ENCODE assay signal across 1 cellular context in genomic region chr20:46681032-46681854, GRCh38.
TF ChIP-seq lines count a peak whose summit lies in the region.

No MANE protein-coding gene starts in this region.

TF ChIP-seq in K562, 482 proteins besides CTCF, POLR2A, EP300 and RAD21 (continued from another document and continues in another):
- TF ChIP-seq, protein P1, sequence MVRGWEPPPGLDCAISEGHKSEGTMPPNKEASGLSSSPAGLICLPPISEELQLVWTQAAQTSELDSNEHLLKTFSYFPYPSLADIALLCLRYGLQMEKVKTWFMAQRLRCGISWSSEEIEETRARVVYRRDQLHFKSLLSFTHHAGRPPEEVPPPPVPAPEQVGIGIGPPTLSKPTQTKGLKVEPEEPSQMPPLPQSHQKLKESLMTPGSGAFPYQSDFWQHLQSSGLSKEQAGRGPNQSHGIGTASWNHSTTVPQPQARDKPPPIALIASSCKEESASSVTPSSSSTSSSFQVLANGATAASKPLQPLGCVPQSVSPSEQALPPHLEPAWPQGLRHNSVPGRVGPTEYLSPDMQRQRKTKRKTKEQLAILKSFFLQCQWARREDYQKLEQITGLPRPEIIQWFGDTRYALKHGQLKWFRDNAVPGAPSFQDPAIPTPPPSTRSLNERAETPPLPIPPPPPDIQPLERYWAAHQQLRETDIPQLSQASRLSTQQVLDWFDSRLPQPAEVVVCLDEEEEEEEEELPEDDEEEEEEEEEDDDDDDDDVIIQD (CRISPR knock-in tag; IDR thresholded peaks at IDR 0.05), result no peak
- TF ChIP-seq ARID2 (IDR thresholded peaks at IDR 0.05), result peak; percentile 93
- TF ChIP-seq ZNF24 (IDR thresholded peaks at IDR 0.05), result 0 out of 2 replicates have a peak, but pooled peaks have one; percentile 23
- TF ChIP-seq TEAD4 (IDR thresholded peaks at IDR 0.05; ENCODE audit: low read length), result 0 out of 2 replicates have a peak, but pooled peaks have one; percentile 7
- TF ChIP-seq TEAD4 (CRISPR knock-in tag; IDR thresholded peaks at IDR 0.05; ENCODE audit: borderline replicate concordance), result no peak
- TF ChIP-seq ZFP1 (CRISPR knock-in tag; IDR thresholded peaks at IDR 0.05), result no peak
- TF ChIP-seq SLC30A9 (CRISPR knock-in tag; IDR thresholded peaks at IDR 0.05), result no peak
- TF ChIP-seq RBBP5 (IDR thresholded peaks at IDR 0.05; ENCODE audit: borderline replicate concordance, insufficient read depth, low read length, poor library complexity, severe bottlenecking), result no peak
- no peak for TF ChIP-seq SOX6 (IDR thresholded peaks at IDR 0.05)
- no peak for TF ChIP-seq RBM34 (IDR thresholded peaks at IDR 0.05; ENCODE audit: borderline replicate concordance, insufficient read depth, low read length)
- TF ChIP-seq, protein P2, sequence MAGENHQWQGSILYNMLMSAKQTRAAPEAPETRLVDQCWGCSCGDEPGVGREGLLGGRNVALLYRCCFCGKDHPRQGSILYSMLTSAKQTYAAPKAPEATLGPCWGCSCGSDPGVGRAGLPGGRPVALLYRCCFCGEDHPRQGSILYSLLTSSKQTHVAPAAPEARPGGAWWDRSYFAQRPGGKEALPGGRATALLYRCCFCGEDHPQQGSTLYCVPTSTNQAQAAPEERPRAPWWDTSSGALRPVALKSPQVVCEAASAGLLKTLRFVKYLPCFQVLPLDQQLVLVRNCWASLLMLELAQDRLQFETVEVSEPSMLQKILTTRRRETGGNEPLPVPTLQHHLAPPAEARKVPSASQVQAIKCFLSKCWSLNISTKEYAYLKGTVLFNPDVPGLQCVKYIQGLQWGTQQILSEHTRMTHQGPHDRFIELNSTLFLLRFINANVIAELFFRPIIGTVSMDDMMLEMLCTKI (IDR thresholded peaks at IDR 0.05; ENCODE audit: partially characterized antibody), result no peak
- TF ChIP-seq ZKSCAN3 (CRISPR knock-in tag; IDR thresholded peaks at IDR 0.05), result no peak
- TF ChIP-seq MTA1 (IDR thresholded peaks at IDR 0.05; ENCODE audit: borderline replicate concordance), result peak; percentile 66; the same call in 1 of the 2 replicates
- no peak for TF ChIP-seq RBM17 (IDR thresholded peaks at IDR 0.05; ENCODE audit: borderline replicate concordance, low read depth, low read length)
- no peak for TF ChIP-seq PHF20 (IDR thresholded peaks at IDR 0.05; ENCODE audit: partially characterized antibody)
- TF ChIP-seq TOE1 (IDR thresholded peaks at IDR 0.05; ENCODE audit: borderline replicate concordance), result peak; percentile 65; the same call in 1 of the 2 replicates
- TF ChIP-seq TOE1 (CRISPR knock-in tag; IDR thresholded peaks at IDR 0.05; ENCODE audit: borderline replicate concordance, low read depth), result no peak
- TF ChIP-seq CBX1 (IDR thresholded peaks at IDR 0.05; ENCODE audit: low read depth), result no peak
- no peak for TF ChIP-seq MEF2D (tag; conservative IDR thresholded peaks at IDR 0.05; ENCODE audit: low read depth)
- TF ChIP-seq, protein P3, sequence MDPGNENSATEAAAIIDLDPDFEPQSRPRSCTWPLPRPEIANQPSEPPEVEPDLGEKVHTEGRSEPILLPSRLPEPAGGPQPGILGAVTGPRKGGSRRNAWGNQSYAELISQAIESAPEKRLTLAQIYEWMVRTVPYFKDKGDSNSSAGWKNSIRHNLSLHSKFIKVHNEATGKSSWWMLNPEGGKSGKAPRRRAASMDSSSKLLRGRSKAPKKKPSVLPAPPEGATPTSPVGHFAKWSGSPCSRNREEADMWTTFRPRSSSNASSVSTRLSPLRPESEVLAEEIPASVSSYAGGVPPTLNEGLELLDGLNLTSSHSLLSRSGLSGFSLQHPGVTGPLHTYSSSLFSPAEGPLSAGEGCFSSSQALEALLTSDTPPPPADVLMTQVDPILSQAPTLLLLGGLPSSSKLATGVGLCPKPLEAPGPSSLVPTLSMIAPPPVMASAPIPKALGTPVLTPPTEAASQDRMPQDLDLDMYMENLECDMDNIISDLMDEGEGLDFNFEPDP (CRISPR knock-in tag; IDR thresholded peaks at IDR 0.05), result no peak
- TF ChIP-seq CREB5 (CRISPR knock-in tag; IDR thresholded peaks at IDR 0.05), result no peak
- no peak for TF ChIP-seq OTX1 (CRISPR knock-in tag; IDR thresholded peaks at IDR 0.05)
- TF ChIP-seq, protein P4, sequence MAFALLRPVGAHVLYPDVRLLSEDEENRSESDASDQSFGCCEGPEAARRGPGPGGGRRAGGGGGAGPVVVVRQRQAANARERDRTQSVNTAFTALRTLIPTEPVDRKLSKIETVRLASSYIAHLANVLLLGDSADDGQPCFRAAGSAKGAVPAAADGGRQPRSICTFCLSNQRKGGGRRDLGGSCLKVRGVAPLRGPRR (CRISPR knock-in tag; IDR thresholded peaks at IDR 0.05), result no peak
- TF ChIP-seq ZNF696 (CRISPR knock-in tag; conservative IDR thresholded peaks at IDR 0.05), result no peak
- no peak for TF ChIP-seq ZNF224 (CRISPR knock-in tag; IDR thresholded peaks at IDR 0.05)
- TF ChIP-seq, protein P5, sequence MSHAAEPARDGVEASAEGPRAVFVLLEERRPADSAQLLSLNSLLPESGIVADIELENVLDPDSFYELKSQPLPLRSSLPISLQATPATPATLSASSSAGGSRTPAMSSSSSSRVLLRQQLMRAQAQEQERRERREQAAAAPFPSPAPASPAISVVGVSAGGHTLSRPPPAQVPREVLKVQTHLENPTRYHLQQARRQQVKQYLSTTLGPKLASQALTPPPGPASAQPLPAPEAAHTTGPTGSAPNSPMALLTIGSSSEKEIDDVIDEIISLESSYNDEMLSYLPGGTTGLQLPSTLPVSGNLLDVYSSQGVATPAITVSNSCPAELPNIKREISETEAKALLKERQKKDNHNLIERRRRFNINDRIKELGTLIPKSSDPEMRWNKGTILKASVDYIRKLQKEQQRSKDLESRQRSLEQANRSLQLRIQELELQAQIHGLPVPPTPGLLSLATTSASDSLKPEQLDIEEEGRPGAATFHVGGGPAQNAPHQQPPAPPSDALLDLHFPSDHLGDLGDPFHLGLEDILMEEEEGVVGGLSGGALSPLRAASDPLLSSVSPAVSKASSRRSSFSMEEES (CRISPR knock-in tag; IDR thresholded peaks at IDR 0.05), result no peak
- TF ChIP-seq U2AF1 (optimal IDR thresholded peaks at IDR 0.05; ENCODE audit: low read depth, low read length), result no peak
- TF ChIP-seq FOXM1 (IDR thresholded peaks at IDR 0.05; ENCODE audit: low read depth), result no peak
- TF ChIP-seq FOXM1 (CRISPR knock-in tag; IDR thresholded peaks at IDR 0.05; ENCODE audit: low read depth), result no peak
- TF ChIP-seq THAP12 (CRISPR knock-in tag; IDR thresholded peaks at IDR 0.05), result no peak
- TF ChIP-seq FOXK1 (CRISPR knock-in tag; IDR thresholded peaks at IDR 0.05; ENCODE audit: borderline replicate concordance), result no peak
- TF ChIP-seq SNIP1 (IDR thresholded peaks at IDR 0.05; ENCODE audit: low read depth), result 0 out of 2 replicates have a peak, but pooled peaks have one; percentile 26
- TF ChIP-seq SNRNP70 (optimal IDR thresholded peaks at IDR 0.05; ENCODE audit: low read depth, low read length), result no peak
- no peak for TF ChIP-seq SP2 (IDR thresholded peaks at IDR 0.05; ENCODE audit: extremely low read depth, low read depth, low read length, poor library complexity, severe bottlenecking)
- TF ChIP-seq, protein P6, sequence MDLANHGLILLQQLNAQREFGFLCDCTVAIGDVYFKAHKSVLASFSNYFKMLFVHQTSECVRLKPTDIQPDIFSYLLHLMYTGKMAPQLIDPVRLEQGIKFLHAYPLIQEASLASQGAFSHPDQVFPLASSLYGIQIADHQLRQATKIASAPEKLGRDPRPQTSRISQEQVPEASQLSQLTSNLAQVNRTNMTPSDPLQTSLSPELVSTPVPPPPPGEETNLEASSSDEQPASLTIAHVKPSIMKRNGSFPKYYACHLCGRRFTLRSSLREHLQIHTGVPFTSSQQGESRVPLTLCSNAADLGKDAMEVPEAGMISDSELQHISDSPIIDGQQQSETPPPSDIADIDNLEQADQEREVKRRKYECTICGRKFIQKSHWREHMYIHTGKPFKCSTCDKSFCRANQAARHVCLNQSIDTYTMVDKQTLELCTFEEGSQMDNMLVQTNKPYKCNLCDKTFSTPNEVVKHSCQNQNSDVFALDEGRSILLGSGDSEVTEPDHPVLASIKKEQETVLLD (IDR thresholded peaks at IDR 0.05), result peak; percentile 59; the same call in 1 of the 2 replicates
- no peak for TF ChIP-seq MYC (IDR thresholded peaks at IDR 0.05; ENCODE audit: low read depth, low read length)
- TF ChIP-seq MYC (CRISPR knock-in tag; IDR thresholded peaks at IDR 0.05; ENCODE audit: borderline replicate concordance, low read depth), result no peak
- TF ChIP-seq FOXK2 (conservative IDR thresholded peaks at IDR 0.05 in 1 of 2, IDR thresholded peaks at IDR 0.05 in 1 of 2; ENCODE audit: low read depth in 2 of 2), result peak; percentile 23 to 45; a peak in 2 of 4 replicates
- TF ChIP-seq, protein P7, sequence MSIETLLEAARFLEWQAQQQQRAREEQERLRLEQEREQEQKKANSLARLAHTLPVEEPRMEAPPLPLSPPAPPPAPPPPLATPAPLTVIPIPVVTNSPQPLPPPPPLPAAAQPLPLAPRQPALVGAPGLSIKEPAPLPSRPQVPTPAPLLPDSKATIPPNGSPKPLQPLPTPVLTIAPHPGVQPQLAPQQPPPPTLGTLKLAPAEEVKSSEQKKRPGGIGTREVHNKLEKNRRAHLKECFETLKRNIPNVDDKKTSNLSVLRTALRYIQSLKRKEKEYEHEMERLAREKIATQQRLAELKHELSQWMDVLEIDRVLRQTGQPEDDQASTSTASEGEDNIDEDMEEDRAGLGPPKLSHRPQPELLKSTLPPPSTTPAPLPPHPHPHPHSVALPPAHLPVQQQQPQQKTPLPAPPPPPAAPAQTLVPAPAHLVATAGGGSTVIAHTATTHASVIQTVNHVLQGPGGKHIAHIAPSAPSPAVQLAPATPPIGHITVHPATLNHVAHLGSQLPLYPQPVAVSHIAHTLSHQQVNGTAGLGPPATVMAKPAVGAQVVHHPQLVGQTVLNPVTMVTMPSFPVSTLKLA (conservative IDR thresholded peaks at IDR 0.05), result no peak
- TF ChIP-seq PHF21A (IDR thresholded peaks at IDR 0.05; ENCODE audit: borderline replicate concordance, low read depth), result 0 out of 2 replicates have a peak, but pooled peaks have one; percentile 49
- no peak for TF ChIP-seq RREB1 (CRISPR knock-in tag; IDR thresholded peaks at IDR 0.05)
- no peak for TF ChIP-seq PCBP2 (IDR thresholded peaks at IDR 0.05; ENCODE audit: low read depth, low read length, poor library complexity, severe bottlenecking)
- TF ChIP-seq HNRNPUL1 (IDR thresholded peaks at IDR 0.05; ENCODE audit: low read length), result no peak
- TF ChIP-seq ZSCAN29 (IDR thresholded peaks at IDR 0.05), result peak; percentile 37; the same call in 1 of the 2 replicates
- no peak for TF ChIP-seq ZKSCAN8 (CRISPR knock-in tag; IDR thresholded peaks at IDR 0.05)
